10 cellular contexts compared by ENCODE assay signal in the genomic region with DNA sequence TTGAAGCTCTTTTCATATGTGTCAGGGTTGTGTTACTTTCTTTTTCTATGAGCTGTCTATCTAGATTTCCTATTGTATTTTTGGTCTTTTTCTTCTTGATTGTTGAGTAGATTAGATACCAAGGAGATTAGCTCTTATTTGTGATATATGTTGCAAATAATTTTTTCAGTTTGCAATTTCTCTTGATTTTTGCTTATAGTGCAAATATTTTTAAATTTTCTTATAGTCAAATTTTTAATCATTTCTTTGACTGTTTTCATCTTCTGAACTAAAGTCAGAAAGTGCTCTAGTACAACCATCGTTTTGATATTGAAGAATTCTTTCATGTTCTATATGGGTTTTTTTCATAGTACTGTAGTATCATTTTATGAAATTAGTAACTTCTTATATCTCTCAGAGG.
"Had no signal": no experiment of that assay in that cellular context is flagged by ENCODE, and none has a peak within 500 bp of the region (broad histone marks: within the 10 kb centered on the region; RNA-seq: fewer than 3 reads in every experiment).

No MANE protein-coding gene starts in this region.

- H3K4me2 ChIP-seq: KMS-11 had no signal

- H3K36me3 ChIP-seq: HAP-1 had no signal

- H3K27ac ChIP-seq: GM23248, HL-60, KMS-11 had no signal

- ATAC-seq: HCT116 had no signal

- H2AFZ ChIP-seq: GM23248 had no signal

- H3K4me3 ChIP-seq: GM23248, HAP-1 had no signal

- H3K9ac ChIP-seq: GM23248, KMS-11 had no signal

- H3K4me1 ChIP-seq: HAP-1 had no signal

- DNase-seq: GM23248, GOT3, H7, HFFc6, Karpas-422, KBM-7 had no signal
